ENCODE assay signal across 17 cellular contexts in the genomic region with DNA sequence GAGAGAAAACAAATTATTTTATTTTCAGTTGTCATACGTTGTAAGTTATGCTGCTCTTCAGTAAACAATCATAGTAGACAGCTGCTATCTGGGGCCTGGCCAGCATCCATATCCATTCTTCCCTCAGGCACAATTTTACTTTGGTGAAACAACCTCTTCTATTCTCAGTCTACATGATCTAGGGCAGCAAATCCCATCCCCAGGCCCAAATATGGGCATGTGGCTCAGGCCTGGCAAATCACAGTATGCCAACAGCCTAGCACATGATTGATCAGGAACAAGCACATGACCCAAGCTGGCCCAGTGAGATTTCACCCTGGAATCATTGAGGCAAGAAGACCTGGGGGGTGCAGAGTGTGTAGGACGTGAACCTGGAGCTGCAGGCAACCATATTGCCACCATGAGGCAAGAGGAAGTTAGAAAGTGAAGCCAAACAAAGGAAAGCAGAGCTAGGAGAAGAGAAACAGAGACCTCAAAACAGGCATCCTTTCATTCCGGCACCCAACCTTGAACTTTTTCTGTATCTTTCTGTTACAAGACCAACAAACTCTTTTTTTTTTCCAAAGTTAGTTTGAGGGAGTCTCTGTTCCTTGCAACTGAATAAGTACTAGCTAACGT. TPM values are rescaled to one million over a fixed set of nuclear protein-coding genes. Genes with fewer than 3 reads are reported as not detected.
A peak's percentile ranks its signal among the peaks of the same experiment; 100 is the strongest.
DNase-seq lines count a peak whose midpoint lies in the region; ATAC-seq, FAIRE-seq and TF ChIP-seq lines count a peak whose summit lies in the region.
"Had no signal": no experiment of that assay in that cellular context is flagged by ENCODE, and none has a peak within 500 bp of the region (broad histone marks: within the 10 kb centered on the region; RNA-seq: fewer than 3 reads in every experiment).

No MANE protein-coding gene starts in this region.

- POLR2A ChIA-PET in CD8-positive, alpha-beta memory T cell (lab: Charles Lee), result no interaction called here

- FAIRE-seq in GM12892 (lab: Jason Lieb, UNC), result peak; percentile 24

- no peak for ATAC-seq in GM19397 (IDR thresholded peaks at IDR 0.05; ENCODE audit: unreplicated experiment)
- ATAC-seq: activated naive CD8-positive, alpha-beta T cell treated with anti-CD3 and anti-CD28 coated beads, Interleukin-2, amount 50 U/mL, for 24 hours; naive thymus-derived CD8-positive, alpha-beta T cell had no signal

- H3K27ac Mint-ChIP-seq in chondrocyte (ENCODE audit: unreplicated experiment), result peak overlapping the region; percentile 34
- H3K27ac Mint-ChIP-seq in neural crest cell (ENCODE audit: unreplicated experiment), result peak overlapping the region; percentile 4
- peak overlapping the region in 1 of 8 donors; percentile 59 for H3K27ac Mint-ChIP-seq in CD8-positive, alpha-beta memory T cell
- H3K27ac Mint-ChIP-seq: activated naive CD8-positive, alpha-beta T cell treated with anti-CD3 and anti-CD28 coated beads, Interleukin-2, amount 50 U/mL, for 24 hours had no signal

- no peaks in the 10 kb centered on the region for H3K27me3 ChIP-seq in CD8-positive, alpha-beta memory T cell (ENCODE audit: insufficient read depth, low read length, poor library complexity, severe bottlenecking)
- H3K27me3 ChIP-seq: dorsolateral prefrontal cortex, suprapubic skin had no signal

- peaks cover 15% of the 10 kb centered on the region for H3K4me1 Mint-ChIP-seq in chondrocyte (ENCODE audit: low read depth)
- peaks cover 18% of the 10 kb centered on the region for H3K4me1 Mint-ChIP-seq in neural crest cell
- H3K4me1 Mint-ChIP-seq in CD8-positive, alpha-beta memory T cell, result peaks cover 0 to 5% (median 3%) of the 10 kb centered on the region in 3 donors

- no peaks in the 10 kb centered on the region for H3K36me3 ChIP-seq in CD8-positive, alpha-beta memory T cell (ENCODE audit: insufficient read depth, low read length)
- H3K36me3 ChIP-seq: suprapubic skin had no signal

- H3K4me3 Mint-ChIP-seq in chondrocyte (ENCODE audit: unreplicated experiment) (no peak overlapping the region), neural crest cell (no peak overlapping the region)
- H3K4me3 Mint-ChIP-seq in CD8-positive, alpha-beta memory T cell, result no peak overlapping the region
- H3K4me3 Mint-ChIP-seq: activated naive CD8-positive, alpha-beta T cell treated with anti-CD3 and anti-CD28 coated beads, Interleukin-2, amount 50 U/mL, for 24 hours; CD4-positive, alpha-beta memory T cell; naive thymus-derived CD8-positive, alpha-beta T cell had no signal

- H3K27me3 Mint-ChIP-seq in chondrocyte (ENCODE audit: low read depth) (no peaks in the 10 kb centered on the region), neural crest cell (ENCODE audit: low read depth) (no peaks in the 10 kb centered on the region)
- H3K27me3 Mint-ChIP-seq in CD8-positive, alpha-beta memory T cell, result peaks cover 0 to 4% of the 10 kb centered on the region in 2 donors

- no peak overlapping the region for H3K4me3 ChIP-seq in CD8-positive, alpha-beta memory T cell (ENCODE audit: low read length)
- H3K4me3 ChIP-seq: dorsolateral prefrontal cortex, skin epidermis, suprapubic skin had no signal

- CTCF ChIA-PET in CD8-positive, alpha-beta memory T cell (lab: Charles Lee), result interaction anchor here (1.1 to 3.4 kb wide), 4 partner anchors 9 to 1220 kb away, joined by 3 to 14 read pairs (median 4); partner anchors contain the start of gene NETO2

- no peak for TF ChIP-seq CTCF in chondrocyte (IDR thresholded peaks at IDR 0.05)
- TF ChIP-seq CTCF in neural crest cell (conservative IDR thresholded peaks at IDR 0.05), result no peak

- H3K36me3 Mint-ChIP-seq in chondrocyte (ENCODE audit: low read depth) (no peaks in the 10 kb centered on the region), neural crest cell (ENCODE audit: low read depth) (no peaks in the 10 kb centered on the region)
- H3K36me3 Mint-ChIP-seq in CD8-positive, alpha-beta memory T cell, result no peaks in the 10 kb centered on the region
- H3K36me3 Mint-ChIP-seq: CD4-positive, alpha-beta memory T cell; naive thymus-derived CD8-positive, alpha-beta T cell had no signal

- H3K27ac ChIP-seq in CD8-positive, alpha-beta memory T cell (ENCODE audit: low read depth, low read length), result no peak overlapping the region
- H3K27ac ChIP-seq: KMS-11, skin epidermis, suprapubic skin had no signal

- H3K9me3 ChIP-seq in CD8-positive, alpha-beta memory T cell (ENCODE audit: low read length), result no peaks in the 10 kb centered on the region
- H3K9me3 ChIP-seq: suprapubic skin had no signal

- H3K9me3 Mint-ChIP-seq in chondrocyte (ENCODE audit: low read depth) (no peaks in the 10 kb centered on the region), neural crest cell (no peaks in the 10 kb centered on the region)
- no peaks in the 10 kb centered on the region for H3K9me3 Mint-ChIP-seq in CD8-positive, alpha-beta memory T cell
- H3K9me3 Mint-ChIP-seq: activated naive CD8-positive, alpha-beta T cell treated with anti-CD3 and anti-CD28 coated beads, Interleukin-2, amount 50 U/mL, for 24 hours; CD4-positive, alpha-beta memory T cell; naive thymus-derived CD8-positive, alpha-beta T cell had no signal

- H3K4me1 ChIP-seq in CD8-positive, alpha-beta memory T cell (ENCODE audit: insufficient read depth, low read length), result no peaks in the 10 kb centered on the region

- no peak for DNase-seq in GM12892 (ENCODE audit: insufficient read length)
- DNase-seq in NAMALWA (ENCODE audit: low spot score), result peak; percentile 9
- DNase-seq in chondrocyte (ENCODE audit: low spot score), result no peak
- no peak for DNase-seq in neural crest cell (ENCODE audit: low read depth, low spot score)
- no peak for DNase-seq in D341Med (ENCODE audit: low spot score)
- DNase-seq in mucosa of gallbladder (ENCODE audit: low spot score), result no peak
- DNase-seq in CD8-positive, alpha-beta memory T cell, result no peak
- DNase-seq: activated naive CD8-positive, alpha-beta T cell treated with anti-CD3 and anti-CD28 coated beads, Interleukin-2, amount 50 U/mL, for 24 hours; CD4-positive, alpha-beta memory T cell; dorsolateral prefrontal cortex; naive thymus-derived CD8-positive, alpha-beta T cell; Right ventricle myocardium superior had no signal

- no peak for TF ChIP-seq POLR2A in GM12892 (IDR thresholded peaks at IDR 0.05; ENCODE audit: low read depth, low read length)

RNA-seq across cellular contexts. Expression of gene ABCC12, which starts 10.3 kb away (rescaled TPM):
- not detected for polyA plus RNA-seq in GM12892 (2012; ENCODE audit: missing spikeins)
- total RNA-seq in chondrocyte (not detected in 3 replicates), neural crest cell (0.07 and 0.30 TPM in 2 replicates), mucosa of gallbladder (0.69 TPM)
- total RNA-seq in CD8-positive, alpha-beta memory T cell, result not detected
- polyA plus RNA-seq in CD8-positive, alpha-beta memory T cell, result not detected
- total RNA-seq: CD4-positive, alpha-beta memory T cell; naive thymus-derived CD8-positive, alpha-beta T cell; NCI-H460; Right ventricle myocardium superior; suprapubic skin had no signal
- polyA plus RNA-seq: CD4-positive, alpha-beta memory T cell; naive thymus-derived CD8-positive, alpha-beta T cell had no signal
